1 cellular context compared by ENCODE assay signal in the genomic region with DNA sequence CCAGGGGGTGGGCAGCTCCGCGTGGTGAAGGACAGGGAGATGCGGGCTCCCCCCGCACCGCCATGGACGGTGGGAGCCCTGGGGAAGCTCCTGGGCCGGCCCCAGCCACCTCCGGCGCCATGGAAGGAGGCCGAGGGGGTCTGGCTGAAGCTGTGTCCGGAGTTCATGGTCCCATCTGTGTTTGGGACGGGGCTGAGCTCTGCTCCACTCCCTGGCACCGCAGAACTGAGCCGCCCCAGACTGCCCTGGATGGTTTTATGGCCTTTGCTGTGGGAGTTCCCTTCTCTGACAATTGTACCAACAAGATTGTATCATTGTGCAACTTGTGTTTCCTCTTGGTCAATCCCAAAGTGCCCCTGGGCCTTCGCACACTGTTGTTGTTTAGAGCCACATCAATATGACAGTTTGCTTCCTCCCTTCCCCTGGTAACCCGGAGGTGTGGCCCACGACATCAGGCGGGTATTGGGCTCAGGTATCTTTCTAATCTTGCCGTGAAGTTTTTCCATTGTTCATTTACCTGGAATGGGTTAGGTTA.
TF ChIP-seq lines count a peak whose summit lies in the region.

No MANE protein-coding gene starts in this region.

TF ChIP-seq in HepG2, 621 proteins besides CTCF, POLR2A, EP300 and RAD21 (continues in another document):
- TF ChIP-seq, protein P1, sequence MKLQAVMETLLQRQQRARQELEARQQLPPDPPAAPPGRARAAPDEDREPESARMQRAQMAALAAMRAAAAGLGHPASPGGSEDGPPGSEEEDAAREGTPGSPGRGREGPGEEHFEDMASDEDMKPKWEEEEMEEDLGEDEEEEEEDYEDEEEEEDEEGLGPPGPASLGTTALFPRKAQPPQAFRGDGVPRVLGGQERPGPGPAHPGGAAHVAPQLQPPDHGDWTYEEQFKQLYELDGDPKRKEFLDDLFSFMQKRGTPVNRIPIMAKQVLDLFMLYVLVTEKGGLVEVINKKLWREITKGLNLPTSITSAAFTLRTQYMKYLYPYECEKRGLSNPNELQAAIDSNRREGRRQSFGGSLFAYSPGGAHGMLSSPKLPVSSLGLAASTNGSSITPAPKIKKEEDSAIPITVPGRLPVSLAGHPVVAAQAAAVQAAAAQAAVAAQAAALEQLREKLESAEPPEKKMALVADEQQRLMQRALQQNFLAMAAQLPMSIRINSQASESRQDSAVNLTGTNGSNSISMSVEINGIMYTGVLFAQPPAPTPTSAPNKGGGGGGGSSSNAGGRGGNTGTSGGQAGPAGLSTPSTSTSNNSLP (IDR thresholded peaks at IDR 0.05; ENCODE audit: low read depth, low read length): no peak
- TF ChIP-seq RFX3 (CRISPR knock-in tag; IDR thresholded peaks at IDR 0.05): no peak
- 0 out of 2 replicates have a peak, but pooled peaks have one; percentile 42 for TF ChIP-seq ZNF772 (CRISPR knock-in tag; IDR thresholded peaks at IDR 0.05)
- 0 out of 2 replicates have a peak, but pooled peaks have one; percentile 15 for TF ChIP-seq HOXD1 (CRISPR knock-in tag; IDR thresholded peaks at IDR 0.05)
- TF ChIP-seq, protein P2, sequence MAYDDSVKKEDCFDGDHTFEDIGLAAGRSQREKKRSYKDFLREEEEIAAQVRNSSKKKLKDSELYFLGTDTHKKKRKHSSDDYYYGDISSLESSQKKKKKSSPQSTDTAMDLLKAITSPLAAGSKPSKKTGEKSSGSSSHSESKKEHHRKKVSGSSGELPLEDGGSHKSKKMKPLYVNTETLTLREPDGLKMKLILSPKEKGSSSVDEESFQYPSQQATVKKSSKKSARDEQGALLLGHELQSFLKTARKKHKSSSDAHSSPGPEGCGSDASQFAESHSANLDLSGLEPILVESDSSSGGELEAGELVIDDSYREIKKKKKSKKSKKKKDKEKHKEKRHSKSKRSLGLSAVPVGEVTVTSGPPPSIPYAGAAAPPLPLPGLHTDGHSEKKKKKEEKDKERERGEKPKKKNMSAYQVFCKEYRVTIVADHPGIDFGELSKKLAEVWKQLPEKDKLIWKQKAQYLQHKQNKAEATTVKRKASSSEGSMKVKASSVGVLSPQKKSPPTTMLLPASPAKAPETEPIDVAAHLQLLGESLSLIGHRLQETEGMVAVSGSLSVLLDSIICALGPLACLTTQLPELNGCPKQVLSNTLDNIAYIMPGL (CRISPR knock-in tag; IDR thresholded peaks at IDR 0.05; ENCODE audit: borderline replicate concordance in 1 of 2, low read depth in 1 of 2): 0 out of 4 replicates have a peak, but pooled peaks of 1 of the 2 experiments have one; percentile 13
- peak; percentile 47; the same call in 1 of the 2 replicates for TF ChIP-seq GABPB1 (CRISPR knock-in tag; IDR thresholded peaks at IDR 0.05)
- peak; percentile 24; the same call in 1 of the 2 replicates for TF ChIP-seq MIER3 (CRISPR knock-in tag; IDR thresholded peaks at IDR 0.05; ENCODE audit: borderline replicate concordance)
- peak; percentile 26; the same call in 1 of the 2 replicates for TF ChIP-seq PHF8 (CRISPR knock-in tag; IDR thresholded peaks at IDR 0.05)
- peak; percentile 68 for TF ChIP-seq FOXP1 (IDR thresholded peaks at IDR 0.05)
- peak; percentile 87 for TF ChIP-seq FOXP1 (CRISPR knock-in tag; IDR thresholded peaks at IDR 0.05)
- TF ChIP-seq FOSL2 (CRISPR knock-in tag; IDR thresholded peaks at IDR 0.05): peak; percentile 24
- 0 out of 2 replicates have a peak, but pooled peaks have one; percentile 16 for TF ChIP-seq ZSCAN21 (CRISPR knock-in tag; IDR thresholded peaks at IDR 0.05; ENCODE audit: borderline replicate concordance)
- TF ChIP-seq TAF1 (CRISPR knock-in tag; IDR thresholded peaks at IDR 0.05): peak; percentile 59
- peak; percentile 51 for TF ChIP-seq ZFX (CRISPR knock-in tag; IDR thresholded peaks at IDR 0.05; ENCODE audit: low read depth)
- TF ChIP-seq SALL1 (CRISPR knock-in tag; IDR thresholded peaks at IDR 0.05): peak; percentile 70
- TF ChIP-seq CEBPG (CRISPR knock-in tag; IDR thresholded peaks at IDR 0.05): peak; percentile 95
- no peak for TF ChIP-seq ZNF614 (CRISPR knock-in tag; IDR thresholded peaks at IDR 0.05; ENCODE audit: borderline replicate concordance)
- TF ChIP-seq TCF7L2 (IDR thresholded peaks at IDR 0.05; ENCODE audit: low read depth, low read length): no peak
- TF ChIP-seq, protein P3, sequence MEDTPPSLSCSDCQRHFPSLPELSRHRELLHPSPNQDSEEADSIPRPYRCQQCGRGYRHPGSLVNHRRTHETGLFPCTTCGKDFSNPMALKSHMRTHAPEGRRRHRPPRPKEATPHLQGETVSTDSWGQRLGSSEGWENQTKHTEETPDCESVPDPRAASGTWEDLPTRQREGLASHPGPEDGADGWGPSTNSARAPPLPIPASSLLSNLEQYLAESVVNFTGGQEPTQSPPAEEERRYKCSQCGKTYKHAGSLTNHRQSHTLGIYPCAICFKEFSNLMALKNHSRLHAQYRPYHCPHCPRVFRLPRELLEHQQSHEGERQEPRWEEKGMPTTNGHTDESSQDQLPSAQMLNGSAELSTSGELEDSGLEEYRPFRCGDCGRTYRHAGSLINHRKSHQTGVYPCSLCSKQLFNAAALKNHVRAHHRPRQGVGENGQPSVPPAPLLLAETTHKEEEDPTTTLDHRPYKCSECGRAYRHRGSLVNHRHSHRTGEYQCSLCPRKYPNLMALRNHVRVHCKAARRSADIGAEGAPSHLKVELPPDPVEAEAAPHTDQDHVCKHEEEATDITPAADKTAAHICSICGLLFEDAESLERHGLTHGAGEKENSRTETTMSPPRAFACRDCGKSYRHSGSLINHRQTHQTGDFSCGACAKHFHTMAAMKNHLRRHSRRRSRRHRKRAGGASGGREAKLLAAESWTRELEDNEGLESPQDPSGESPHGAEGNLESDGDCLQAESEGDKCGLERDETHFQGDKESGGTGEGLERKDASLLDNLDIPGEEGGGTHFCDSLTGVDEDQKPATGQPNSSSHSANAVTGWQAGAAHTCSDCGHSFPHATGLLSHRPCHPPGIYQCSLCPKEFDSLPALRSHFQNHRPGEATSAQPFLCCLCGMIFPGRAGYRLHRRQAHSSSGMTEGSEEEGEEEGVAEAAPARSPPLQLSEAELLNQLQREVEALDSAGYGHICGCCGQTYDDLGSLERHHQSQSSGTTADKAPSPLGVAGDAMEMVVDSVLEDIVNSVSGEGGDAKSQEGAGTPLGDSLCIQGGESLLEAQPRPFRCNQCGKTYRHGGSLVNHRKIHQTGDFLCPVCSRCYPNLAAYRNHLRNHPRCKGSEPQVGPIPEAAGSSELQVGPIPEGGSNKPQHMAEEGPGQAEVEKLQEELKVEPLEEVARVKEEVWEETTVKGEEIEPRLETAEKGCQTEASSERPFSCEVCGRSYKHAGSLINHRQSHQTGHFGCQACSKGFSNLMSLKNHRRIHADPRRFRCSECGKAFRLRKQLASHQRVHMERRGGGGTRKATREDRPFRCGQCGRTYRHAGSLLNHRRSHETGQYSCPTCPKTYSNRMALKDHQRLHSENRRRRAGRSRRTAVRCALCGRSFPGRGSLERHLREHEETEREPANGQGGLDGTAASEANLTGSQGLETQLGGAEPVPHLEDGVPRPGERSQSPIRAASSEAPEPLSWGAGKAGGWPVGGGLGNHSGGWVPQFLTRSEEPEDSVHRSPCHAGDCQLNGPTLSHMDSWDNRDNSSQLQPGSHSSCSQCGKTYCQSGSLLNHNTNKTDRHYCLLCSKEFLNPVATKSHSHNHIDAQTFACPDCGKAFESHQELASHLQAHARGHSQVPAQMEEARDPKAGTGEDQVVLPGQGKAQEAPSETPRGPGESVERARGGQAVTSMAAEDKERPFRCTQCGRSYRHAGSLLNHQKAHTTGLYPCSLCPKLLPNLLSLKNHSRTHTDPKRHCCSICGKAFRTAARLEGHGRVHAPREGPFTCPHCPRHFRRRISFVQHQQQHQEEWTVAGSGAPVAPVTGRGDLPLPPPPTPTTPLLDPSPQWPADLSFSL (CRISPR knock-in tag; IDR thresholded peaks at IDR 0.05): peak; percentile 85
- peak; percentile 19; the same call in 1 of the 2 replicates for TF ChIP-seq FOXO1 (CRISPR knock-in tag; IDR thresholded peaks at IDR 0.05)
- TF ChIP-seq, protein P4, sequence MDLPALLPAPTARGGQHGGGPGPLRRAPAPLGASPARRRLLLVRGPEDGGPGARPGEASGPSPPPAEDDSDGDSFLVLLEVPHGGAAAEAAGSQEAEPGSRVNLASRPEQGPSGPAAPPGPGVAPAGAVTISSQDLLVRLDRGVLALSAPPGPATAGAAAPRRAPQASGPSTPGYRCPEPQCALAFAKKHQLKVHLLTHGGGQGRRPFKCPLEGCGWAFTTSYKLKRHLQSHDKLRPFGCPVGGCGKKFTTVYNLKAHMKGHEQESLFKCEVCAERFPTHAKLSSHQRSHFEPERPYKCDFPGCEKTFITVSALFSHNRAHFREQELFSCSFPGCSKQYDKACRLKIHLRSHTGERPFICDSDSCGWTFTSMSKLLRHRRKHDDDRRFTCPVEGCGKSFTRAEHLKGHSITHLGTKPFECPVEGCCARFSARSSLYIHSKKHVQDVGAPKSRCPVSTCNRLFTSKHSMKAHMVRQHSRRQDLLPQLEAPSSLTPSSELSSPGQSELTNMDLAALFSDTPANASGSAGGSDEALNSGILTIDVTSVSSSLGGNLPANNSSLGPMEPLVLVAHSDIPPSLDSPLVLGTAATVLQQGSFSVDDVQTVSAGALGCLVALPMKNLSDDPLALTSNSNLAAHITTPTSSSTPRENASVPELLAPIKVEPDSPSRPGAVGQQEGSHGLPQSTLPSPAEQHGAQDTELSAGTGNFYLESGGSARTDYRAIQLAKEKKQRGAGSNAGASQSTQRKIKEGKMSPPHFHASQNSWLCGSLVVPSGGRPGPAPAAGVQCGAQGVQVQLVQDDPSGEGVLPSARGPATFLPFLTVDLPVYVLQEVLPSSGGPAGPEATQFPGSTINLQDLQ (CRISPR knock-in tag; IDR thresholded peaks at IDR 0.05): 0 out of 2 replicates have a peak, but pooled peaks have one; percentile 46
- TF ChIP-seq, protein P5, sequence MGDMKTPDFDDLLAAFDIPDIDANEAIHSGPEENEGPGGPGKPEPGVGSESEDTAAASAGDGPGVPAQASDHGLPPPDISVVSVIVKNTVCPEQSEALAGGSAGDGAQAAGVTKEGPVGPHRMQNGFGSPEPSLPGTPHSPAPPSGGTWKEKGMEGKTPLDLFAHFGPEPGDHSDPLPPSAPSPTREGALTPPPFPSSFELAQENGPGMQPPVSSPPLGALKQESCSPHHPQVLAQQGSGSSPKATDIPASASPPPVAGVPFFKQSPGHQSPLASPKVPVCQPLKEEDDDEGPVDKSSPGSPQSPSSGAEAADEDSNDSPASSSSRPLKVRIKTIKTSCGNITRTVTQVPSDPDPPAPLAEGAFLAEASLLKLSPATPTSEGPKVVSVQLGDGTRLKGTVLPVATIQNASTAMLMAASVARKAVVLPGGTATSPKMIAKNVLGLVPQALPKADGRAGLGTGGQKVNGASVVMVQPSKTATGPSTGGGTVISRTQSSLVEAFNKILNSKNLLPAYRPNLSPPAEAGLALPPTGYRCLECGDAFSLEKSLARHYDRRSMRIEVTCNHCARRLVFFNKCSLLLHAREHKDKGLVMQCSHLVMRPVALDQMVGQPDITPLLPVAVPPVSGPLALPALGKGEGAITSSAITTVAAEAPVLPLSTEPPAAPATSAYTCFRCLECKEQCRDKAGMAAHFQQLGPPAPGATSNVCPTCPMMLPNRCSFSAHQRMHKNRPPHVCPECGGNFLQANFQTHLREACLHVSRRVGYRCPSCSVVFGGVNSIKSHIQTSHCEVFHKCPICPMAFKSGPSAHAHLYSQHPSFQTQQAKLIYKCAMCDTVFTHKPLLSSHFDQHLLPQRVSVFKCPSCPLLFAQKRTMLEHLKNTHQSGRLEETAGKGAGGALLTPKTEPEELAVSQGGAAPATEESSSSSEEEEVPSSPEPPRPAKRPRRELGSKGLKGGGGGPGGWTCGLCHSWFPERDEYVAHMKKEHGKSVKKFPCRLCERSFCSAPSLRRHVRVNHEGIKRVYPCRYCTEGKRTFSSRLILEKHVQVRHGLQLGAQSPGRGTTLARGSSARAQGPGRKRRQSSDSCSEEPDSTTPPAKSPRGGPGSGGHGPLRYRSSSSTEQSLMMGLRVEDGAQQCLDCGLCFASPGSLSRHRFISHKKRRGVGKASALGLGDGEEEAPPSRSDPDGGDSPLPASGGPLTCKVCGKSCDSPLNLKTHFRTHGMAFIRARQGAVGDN (CRISPR knock-in tag; IDR thresholded peaks at IDR 0.05): peak; percentile 62
- TF ChIP-seq, protein P6, sequence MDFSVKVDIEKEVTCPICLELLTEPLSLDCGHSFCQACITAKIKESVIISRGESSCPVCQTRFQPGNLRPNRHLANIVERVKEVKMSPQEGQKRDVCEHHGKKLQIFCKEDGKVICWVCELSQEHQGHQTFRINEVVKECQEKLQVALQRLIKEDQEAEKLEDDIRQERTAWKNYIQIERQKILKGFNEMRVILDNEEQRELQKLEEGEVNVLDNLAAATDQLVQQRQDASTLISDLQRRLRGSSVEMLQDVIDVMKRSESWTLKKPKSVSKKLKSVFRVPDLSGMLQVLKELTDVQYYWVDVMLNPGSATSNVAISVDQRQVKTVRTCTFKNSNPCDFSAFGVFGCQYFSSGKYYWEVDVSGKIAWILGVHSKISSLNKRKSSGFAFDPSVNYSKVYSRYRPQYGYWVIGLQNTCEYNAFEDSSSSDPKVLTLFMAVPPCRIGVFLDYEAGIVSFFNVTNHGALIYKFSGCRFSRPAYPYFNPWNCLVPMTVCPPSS (IDR thresholded peaks at IDR 0.05): no peak
- peak; percentile 98 for TF ChIP-seq CEBPB (IDR thresholded peaks at IDR 0.05; ENCODE audit: borderline replicate concordance, low read depth, low read length)
- peak; percentile 26; the same call in 1 of the 2 replicates for TF ChIP-seq ZNF788 (CRISPR knock-in tag; IDR thresholded peaks at IDR 0.05; ENCODE audit: borderline replicate concordance)
- peak; percentile 57 for TF ChIP-seq SAP130 (CRISPR knock-in tag; IDR thresholded peaks at IDR 0.05; ENCODE audit: low read depth)
- peak; percentile 57 for TF ChIP-seq RBFOX2 (IDR thresholded peaks at IDR 0.05; ENCODE audit: low read depth, low read length)
- TF ChIP-seq SMC3 (IDR thresholded peaks at IDR 0.05; ENCODE audit: low read length): peak; percentile 6; the same call in 1 of the 2 replicates
- TF ChIP-seq KDM5B (CRISPR knock-in tag; IDR thresholded peaks at IDR 0.05; ENCODE audit: borderline replicate concordance): 0 out of 2 replicates have a peak, but pooled peaks have one; percentile 35
- TF ChIP-seq RFX5 (IDR thresholded peaks at IDR 0.05; ENCODE audit: low read depth, low read length): no peak
- no peak for TF ChIP-seq GABPA (IDR thresholded peaks at IDR 0.05; ENCODE audit: low read depth, low read length)
- TF ChIP-seq GABPA (CRISPR knock-in tag; IDR thresholded peaks at IDR 0.05; ENCODE audit: low read depth): peak; percentile 13; the same call in 1 of the 2 replicates
- no peak for TF ChIP-seq SOX6 (IDR thresholded peaks at IDR 0.05)
- peak; percentile 57 for TF ChIP-seq SOX6 (CRISPR knock-in tag; IDR thresholded peaks at IDR 0.05)
- TF ChIP-seq ZNF367 (CRISPR knock-in tag; IDR thresholded peaks at IDR 0.05; ENCODE audit: borderline replicate concordance): no peak
- TF ChIP-seq SOX13 (IDR thresholded peaks at IDR 0.05): no peak
- peak in 1 of 2 experiments; percentile 67; a peak in 2 of 4 replicates for TF ChIP-seq SOX13 (CRISPR knock-in tag; conservative IDR thresholded peaks at IDR 0.05 in 1 of 2, IDR thresholded peaks at IDR 0.05 in 1 of 2)
